Comparison of ENCODE assay signal across 16 cellular contexts in genomic region chr22:47435826-47436225, GRCh38.
A peak's percentile ranks its signal among the peaks of the same experiment; 100 is the strongest.
DNase-seq lines count a peak whose midpoint lies in the region; ATAC-seq and TF ChIP-seq lines count a peak whose summit lies in the region.
"Had no signal": no experiment of that assay in that cellular context is flagged by ENCODE, and none has a peak within 500 bp of the region (broad histone marks: within the 10 kb centered on the region; RNA-seq: fewer than 3 reads in every experiment).

No MANE protein-coding gene starts in this region.

- H3K4me2 ChIP-seq in PC-3 (ENCODE audit: low read length): no peak overlapping the region
- H3K4me2 ChIP-seq: A549 had no signal

- CTCF ChIA-PET in PC-3 (lab: Charles Lee): no interaction called here

- H3K27ac ChIP-seq in esophagus muscularis mucosa (replicated peaks in 1 of 4): no peak overlapping the region
- no peak overlapping the region for H3K27ac ChIP-seq in vagina
- H3K27ac ChIP-seq in PC-3 (ENCODE audit: low read length): no peak overlapping the region
- H3K27ac ChIP-seq: 22Rv1; A549; BLaER1 treated with 17β-estradiol and CSF1 and Interleukin-3, amounts not matched to agents 10 nM and 100 nM; C4-2B had no signal

- H3K9me3 ChIP-seq in esophagus muscularis mucosa (peaks cover 0 to 34% (median 6%) of the 10 kb centered on the region in 4 donors), vagina (peaks cover 5% of the 10 kb centered on the region), PC-3 (ENCODE audit: low read length) (no peaks in the 10 kb centered on the region)

- 85% methylated on average over 7 of the region's 7 CpGs for WGBS in esophagus muscularis mucosa

- no peaks in the 10 kb centered on the region for H3K79me2 ChIP-seq in PC-3 (ENCODE audit: low read length)

- in situ Hi-C loops in GM13976 (cut with MboI; ENCODE audit: low sequenced_read_pairs, unreplicated experiment): no loop called here

- no peak overlapping the region for H2AFZ ChIP-seq in PC-3 (ENCODE audit: low read length)

- H3K4me1 ChIP-seq in esophagus muscularis mucosa: no peaks in the 10 kb centered on the region
- no peaks in the 10 kb centered on the region for H3K4me1 ChIP-seq in vagina
- H3K4me1 ChIP-seq in PC-3 (ENCODE audit: insufficient read depth, low read length): no peaks in the 10 kb centered on the region
- H3K4me1 ChIP-seq: A549, Caco-2 had no signal

- H3K4me3 ChIP-seq in esophagus muscularis mucosa: no peak overlapping the region
- H3K4me3 ChIP-seq in vagina: no peak overlapping the region
- H3K4me3 ChIP-seq in PC-3 (ENCODE audit: low read length): no peak overlapping the region
- H3K4me3 ChIP-seq: A549; BLaER1 treated with 17β-estradiol and CSF1 and Interleukin-3, amounts not matched to agents 10 nM and 100 nM had no signal

- DNase-seq in esophagus muscularis mucosa (ENCODE audit: extremely low spot score) (peak; percentile 50), mesenteric fat pad (ENCODE audit: low spot score) (peak; percentile 62), vagina (ENCODE audit: extremely low spot score in 2 of 2) (peak; percentile 34 to 52), PC-3 (no peak), GM13976 (ENCODE audit: low spot score) (no peak)
- DNase-seq: AML-193; Caco-2; Calu3; CD4-positive, alpha-beta T cell; CD8-positive, alpha-beta T cell; DMS79 treated with DMSO at 0.1 percent for 48 hours; GF-D8 had no signal

- TF ChIP-seq CTCF in esophagus muscularis mucosa (IDR thresholded peaks at IDR 0.05): no peak
- no peak for TF ChIP-seq CTCF in vagina (IDR thresholded peaks at IDR 0.05)
- TF ChIP-seq CTCF in PC-3 (conservative IDR thresholded peaks at IDR 0.05; ENCODE audit: low read depth, low read length): no peak
- TF ChIP-seq CTCF in GM13976 (IDR thresholded peaks at IDR 0.05; ENCODE audit: borderline replicate concordance, control extremely low read depth, extremely low read depth, insufficient read depth, missing control alignments): no peak

- H3K27me3 ChIP-seq in esophagus muscularis mucosa (peaks cover 0 to 15% (median 0%) of the 10 kb centered on the region in 4 donors), vagina (no peaks in the 10 kb centered on the region), PC-3 (ENCODE audit: low read length) (peaks cover 4% of the 10 kb centered on the region; the same call in 1 of the 2 replicates)
- H3K27me3 ChIP-seq: BLaER1 treated with 17β-estradiol and CSF1 and Interleukin-3, amounts not matched to agents 10 nM and 100 nM had no signal

- H3K36me3 ChIP-seq in esophagus muscularis mucosa (no peaks in the 10 kb centered on the region), vagina (no peaks in the 10 kb centered on the region), PC-3 (ENCODE audit: low read depth, low read length) (no peaks in the 10 kb centered on the region)
- H3K36me3 ChIP-seq: BLaER1 treated with 17β-estradiol and CSF1 and Interleukin-3, amounts not matched to agents 10 nM and 100 nM had no signal

- no TSS peak for BruUV-seq in PC-3 (replicated peaks; lab: Mats Ljungman, UMichigan)

- no peaks in the 10 kb centered on the region for H3F3A ChIP-seq in PC-3 (ENCODE audit: low read length, unreplicated experiment)

- intact Hi-C loops in esophagus muscularis mucosa (cut with DNase I) (no loop called here), vagina (cut with DNase I) (no loop called here), PC-3 (cut with micrococcal nuclease) (no loop called here)

- no peak for TF ChIP-seq EP300 in esophagus muscularis mucosa (IDR thresholded peaks at IDR 0.05)

- ATAC-seq in PC-3: no peak
- ATAC-seq: A549; CD8-positive, alpha-beta T cell had no signal

- TF ChIP-seq POLR2A in esophagus muscularis mucosa (IDR thresholded peaks at IDR 0.05; ENCODE audit: low read depth) (no peak), vagina (IDR thresholded peaks at IDR 0.05) (no peak)

- no peak overlapping the region for H3K9ac ChIP-seq in PC-3 (ENCODE audit: low read length)
- H3K9ac ChIP-seq: BLaER1 treated with 17β-estradiol and CSF1 and Interleukin-3, amounts not matched to agents 10 nM and 100 nM had no signal

- no peaks in the 10 kb centered on the region for H4K20me1 ChIP-seq in PC-3 (ENCODE audit: low read length)
- H4K20me1 ChIP-seq: BLaER1 treated with 17β-estradiol and CSF1 and Interleukin-3, amounts not matched to agents 10 nM and 100 nM had no signal

- POLR2A ChIA-PET in PC-3 (lab: Charles Lee; ENCODE audit: unreplicated experiment): no interaction called here

- H3K9me2 ChIP-seq in PC-3 (replicated peaks; ENCODE audit: low read length): no peaks in the 10 kb centered on the region

Comparison
In these comparisons a context has a peak if more than half of its experiments do, and no peak if none do; other contexts are left out.
1. DNase-seq: peak in esophagus muscularis mucosa (single experiment), mesenteric fat pad (single experiment) and vagina (2 of 2); none in PC-3 (single experiment) and GM13976 (single experiment).